ENCODE assay signal across 9 cellular contexts in the genomic region with DNA sequence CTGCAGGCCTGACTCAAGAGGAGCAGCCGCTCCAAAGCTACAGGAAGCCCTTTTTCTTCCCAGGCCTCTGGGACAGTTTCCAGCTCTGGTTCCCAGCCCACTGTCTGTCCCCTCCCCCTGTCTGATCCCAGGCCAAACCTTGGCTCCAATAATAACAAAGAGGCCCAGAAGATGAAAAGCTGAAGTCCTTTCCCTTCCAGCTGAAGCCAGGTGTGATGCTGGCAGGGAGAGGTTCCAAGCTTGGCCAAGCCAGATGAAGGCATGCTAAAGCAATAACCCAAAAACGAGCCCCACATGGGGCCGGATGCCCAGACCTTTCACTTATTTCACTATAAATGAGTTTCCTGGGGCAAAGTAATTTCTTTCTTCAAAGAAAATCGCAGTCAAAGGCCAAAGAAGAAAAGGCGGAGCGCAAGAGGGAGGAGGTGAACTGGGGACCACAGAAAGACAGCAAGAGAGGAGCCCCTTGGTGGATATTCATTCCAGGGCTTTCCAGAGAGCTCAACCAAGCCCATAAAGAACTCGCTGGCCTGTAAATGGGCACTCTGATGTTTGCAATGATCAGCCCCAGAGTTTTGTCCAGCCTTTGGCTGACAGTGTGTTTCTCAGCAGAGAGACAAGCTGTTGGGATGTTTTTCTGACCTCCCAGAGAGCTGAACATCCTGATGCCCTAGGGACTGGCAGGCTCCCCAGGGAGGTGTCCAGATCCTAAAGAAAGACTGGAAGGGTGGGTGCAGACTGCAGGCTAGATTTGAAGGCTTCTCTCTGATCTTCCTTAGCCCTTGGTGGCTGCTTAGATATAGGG.
A peak's percentile ranks its signal among the peaks of the same experiment; 100 is the strongest.
DNase-seq lines count a peak whose midpoint lies in the region; ATAC-seq and TF ChIP-seq lines count a peak whose summit lies in the region.
"Had no signal": no experiment of that assay in that cellular context is flagged by ENCODE, and none has a peak within 500 bp of the region (broad histone marks: within the 10 kb centered on the region; RNA-seq: fewer than 3 reads in every experiment).

No MANE protein-coding gene starts in this region.

- peak; percentile 55 for DNase-seq in EL
- DNase-seq in Right ventricle myocardium superior: peak; percentile 83
- DNase-seq in posterior vena cava (ENCODE audit: low spot score): peak; percentile 88
- DNase-seq in activated naive CD4-positive, alpha-beta T cell (lab: John Stamatoyannopoulos, UW): no peak
- no peak for DNase-seq in activated naive CD4-positive, alpha-beta T cell treated with anti-CD3 and anti-CD28 coated beads, Interleukin-2, amount 50 U/mL, for 72 hours (ENCODE audit: low spot score in 2 of 2)
- no peak for DNase-seq in T-helper 1 cell
- DNase-seq: stimulated activated CD4-positive, alpha-beta T cell treated with anti-CD3 and anti-CD28 coated beads, Interleukin-2, amount 100 ng/mL, for 24 hours had no signal

- peak overlapping the region; percentile 81 for H3K27ac ChIP-seq in VCaP

- TF ChIP-seq CTCF in VCaP (conservative IDR thresholded peaks at IDR 0.05): no peak

- no peaks in the 10 kb centered on the region for H3K9me3 Mint-ChIP-seq in activated naive CD4-positive, alpha-beta T cell treated with anti-CD3 and anti-CD28 coated beads, Interleukin-2, amount 50 U/mL, for 72 hours

- ATAC-seq in Right ventricle myocardium superior (ENCODE audit: poor library complexity) (peak; percentile 89), GM19467 (IDR thresholded peaks at IDR 0.05; ENCODE audit: unreplicated experiment) (no peak)
- ATAC-seq in activated naive CD4-positive, alpha-beta T cell treated with anti-CD3 and anti-CD28 coated beads, Interleukin-2, amount 50 U/mL, for 72 hours: no peak

- peak overlapping the region in 1 of 2 donors; percentile 79 for H3K27ac Mint-ChIP-seq in activated naive CD4-positive, alpha-beta T cell treated with anti-CD3 and anti-CD28 coated beads, Interleukin-2, amount 50 U/mL, for 72 hours

- H3K36me3 Mint-ChIP-seq in activated naive CD4-positive, alpha-beta T cell treated with anti-CD3 and anti-CD28 coated beads, Interleukin-2, amount 50 U/mL, for 72 hours: no peaks in the 10 kb centered on the region

- intact Hi-C loops in Right ventricle myocardium superior (cut with DNase I): no loop called here
- intact Hi-C loops in posterior vena cava (cut with DNase I): no loop called here

Comparison
In these comparisons a context has a peak if more than half of its experiments do, and no peak if none do; other contexts are left out.
1. DNase-seq: peak in EL (single experiment), Right ventricle myocardium superior (single experiment) and posterior vena cava (single experiment); none in activated naive CD4-positive, alpha-beta T cell (0 of 4), activated naive CD4-positive, alpha-beta T cell treated with anti-CD3 and anti-CD28 coated beads, Interleukin-2, amount 50 U/mL, for 72 hours (0 of 2) and T-helper 1 cell (0 of 5).